Comparison of ENCODE assay signal across 1 cellular context in genomic region chr3:137007376-137007775, GRCh38. TPM values are rescaled to one million over a fixed set of nuclear protein-coding genes. Genes with fewer than 3 reads are reported as not detected.
"Had no signal": no experiment of that assay in that cellular context is flagged by ENCODE, and none has a peak within 500 bp of the region (broad histone marks: within the 10 kb centered on the region; RNA-seq: fewer than 3 reads in every experiment).

No MANE protein-coding gene starts in this region.

RNA-seq across cellular contexts. Expression of gene IL20RB, which starts 49.6 kb away (rescaled TPM):
- total RNA-seq: osteocyte had no signal
